Comparison of ENCODE assay signal across 8 cellular contexts in genomic region chrX:53072418-53073114, GRCh38. TPM values are rescaled to one million over a fixed set of nuclear protein-coding genes. Genes with fewer than 3 reads are reported as not detected.
DNase-seq lines count a peak whose midpoint lies in the region; ATAC-seq and TF ChIP-seq lines count a peak whose summit lies in the region.

No MANE protein-coding gene starts in this region.

- no peaks in the 10 kb centered on the region for H3K9me2 ChIP-seq in OCI-LY1 (ENCODE audit: low read depth, low read length)

- H3K27me3 ChIP-seq in OCI-LY1 (ENCODE audit: insufficient read depth, low read length) (no peaks in the 10 kb centered on the region), esophagus (ENCODE audit: control insufficient read depth in 1 of 2, insufficient read depth in 2 of 2, low read length in 2 of 2) (no peaks in the 10 kb centered on the region), stomach smooth muscle (ENCODE audit: control insufficient read depth in 1 of 2, insufficient read depth in 2 of 2, low read length in 2 of 2) (peaks cover 0 to 11% of the 10 kb centered on the region in 2 donors)

- 58 to 64% methylated on average over 9 of the region's 9 CpGs for WGBS in esophagus, 2 donors

- H3K4me1 ChIP-seq in OCI-LY1 (ENCODE audit: insufficient read depth, low read length, severe bottlenecking) (peaks cover 30% of the 10 kb centered on the region), esophagus (ENCODE audit: control insufficient read depth in 2 of 2, insufficient read depth in 2 of 2, low read length in 1 of 2) (no peaks in the 10 kb centered on the region), stomach smooth muscle (ENCODE audit: control insufficient read depth, insufficient read depth, low read length) (peaks cover 6% of the 10 kb centered on the region)

- H3K9me3 ChIP-seq in OCI-LY1 (ENCODE audit: low read length) (no peaks in the 10 kb centered on the region), esophagus (ENCODE audit: control insufficient read depth in 2 of 2, insufficient read depth in 1 of 2, low read depth in 1 of 2, low read length in 1 of 2) (no peaks in the 10 kb centered on the region), stomach smooth muscle (ENCODE audit: control insufficient read depth in 2 of 2, low read length in 2 of 2) (no peaks in the 10 kb centered on the region)

- peak; percentile 53 for DNase-seq in SIG-M5 treated with dmso at 0.1 percent for 504 hours (lab: John Stamatoyannopoulos, UW; ENCODE audit: unreplicated experiment)
- DNase-seq in SIG-M5 (lab: John Stamatoyannopoulos, UW), result no peak

- H3K4me2 ChIP-seq in OCI-LY1 (ENCODE audit: low read length), result peak overlapping the region; percentile 58

- H3K4me3 ChIP-seq in OCI-LY1 (ENCODE audit: low read depth, low read length, poor library complexity, severe bottlenecking) (peak overlapping the region; percentile 52), esophagus (ENCODE audit: low read depth in 1 of 2, low read length in 2 of 2) (no peak overlapping the region), stomach smooth muscle (ENCODE audit: low read length in 2 of 2) (peak overlapping the region; percentile 76 to 82)

- H3F3A ChIP-seq in OCI-LY1 (ENCODE audit: insufficient read depth, low read length), result peaks cover 7% of the 10 kb centered on the region; the same call in 1 of the 2 replicates

- H3K27ac ChIP-seq in OCI-LY1 (ENCODE audit: low read depth, low read length, poor library complexity, severe bottlenecking) (peak overlapping the region; percentile 100), esophagus (ENCODE audit: low read depth in 2 of 2, low read length in 1 of 2) (peak overlapping the region; percentile 41 to 50), stomach smooth muscle (ENCODE audit: low read length) (peak overlapping the region; percentile 89)

- TF ChIP-seq CTCF in OCI-LY1 (IDR thresholded peaks at IDR 0.05; ENCODE audit: low read length), result no peak

- H3K36me3 ChIP-seq in OCI-LY1 (ENCODE audit: insufficient read depth, low read length) (no peaks in the 10 kb centered on the region), esophagus (ENCODE audit: control insufficient read depth in 2 of 2, insufficient read depth in 2 of 2, low read length in 1 of 2) (no peaks in the 10 kb centered on the region), stomach smooth muscle (ENCODE audit: control insufficient read depth in 2 of 2, insufficient read depth in 2 of 2, low read length in 2 of 2) (no peaks in the 10 kb centered on the region)

- H3K9ac ChIP-seq in OCI-LY1 (ENCODE audit: low read length) (peak overlapping the region; percentile 82), stomach smooth muscle (ENCODE audit: low read length in 2 of 2) (peak overlapping the region; percentile 65 to 68)

- peak overlapping the region; percentile 80 for H2AFZ ChIP-seq in OCI-LY1 (ENCODE audit: low read length)

- H4K20me1 ChIP-seq in OCI-LY1 (ENCODE audit: insufficient read depth, low read length), result no peaks in the 10 kb centered on the region

- no peaks in the 10 kb centered on the region for H3K79me2 ChIP-seq in OCI-LY1 (ENCODE audit: insufficient read depth, low read length)

- ATAC-seq in HG03108 (IDR thresholded peaks at IDR 0.05; ENCODE audit: unreplicated experiment) (no peak), HG03565 (IDR thresholded peaks at IDR 0.05; ENCODE audit: unreplicated experiment) (no peak), GM18868 (IDR thresholded peaks at IDR 0.05; ENCODE audit: unreplicated experiment) (no peak)

RNA-seq across cellular contexts. Expression of gene TSPYL2, which starts 9.6 kb away (rescaled TPM):
- 10 to 100 TPM; 20.0 to 29.3 TPM for polyA plus RNA-seq in esophagus

RNA-seq across cellular contexts. Expression of gene KANTR, which starts 21.4 kb away (rescaled TPM):
- 1 to 10 TPM; 2.4 to 9.9 TPM for polyA plus RNA-seq in esophagus

RNA-seq across cellular contexts. Expression of gene GPR173, which starts 24.0 kb away (rescaled TPM):
- under 1 TPM; 0.18 to 0.22 TPM for polyA plus RNA-seq in esophagus

Comparison
In these comparisons a context has a peak if more than half of its experiments do, and no peak if none do; other contexts are left out.
1. H3K27ac ChIP-seq: peak in every context shown above with its lines; median percentile 100 in OCI-LY1; 89 in stomach smooth muscle; 46 in esophagus.
2. H3K4me3 ChIP-seq: peak in OCI-LY1 (single experiment) and stomach smooth muscle (2 of 2); none in esophagus (0 of 2).